In the genomic region with DNA sequence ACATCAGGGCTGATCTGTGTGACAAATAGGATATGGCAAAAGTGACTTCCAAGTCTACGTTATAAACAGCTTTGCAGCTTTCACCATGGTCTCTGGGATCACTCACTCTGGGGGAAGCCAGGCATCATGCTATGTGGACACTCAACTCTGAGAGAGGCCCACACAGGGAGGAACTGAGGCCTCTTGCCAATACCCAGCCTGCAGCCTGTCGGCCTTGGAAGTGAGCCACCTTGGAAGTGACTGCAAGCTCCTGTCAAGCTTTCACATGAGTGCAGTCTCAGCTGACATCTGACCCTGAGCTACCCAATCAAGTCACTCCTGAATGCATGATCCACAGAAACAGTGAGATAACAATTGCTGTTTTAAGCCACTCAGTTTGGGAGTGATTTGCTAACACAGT, we compare ENCODE assay signal across 10 cellular contexts. TPM values are rescaled to one million over a fixed set of nuclear protein-coding genes. Genes with fewer than 3 reads are reported as not detected.
DNase-seq lines count a peak whose midpoint lies in the region; ATAC-seq lines count a peak whose summit lies in the region.
"Had no signal": no experiment of that assay in that cellular context is flagged by ENCODE, and none has a peak within 500 bp of the region (broad histone marks: within the 10 kb centered on the region; RNA-seq: fewer than 3 reads in every experiment).

No MANE protein-coding gene starts in this region.

- H3K4me3 ChIP-seq in right cardiac atrium (ENCODE audit: low read length), result no peak overlapping the region

- peak; percentile 91 to 94 for ATAC-seq in right cardiac atrium
- peak; percentile 59 for ATAC-seq in sciatic nerve
- ATAC-seq in T-helper 17 cell, result no peak

- H3K27ac ChIP-seq in caudate nucleus (ENCODE audit: low read depth, low read length) (no peak overlapping the region), right cardiac atrium (ENCODE audit: low read length) (peak overlapping the region; percentile 73)

- H3K27ac Mint-ChIP-seq in T-helper 17 cell, result no peak overlapping the region

- H3K27me3 Mint-ChIP-seq in T-helper 17 cell, result no peaks in the 10 kb centered on the region

- intact Hi-C loops in right cardiac atrium (cut with DNase I), result loop anchor here in 1 of 4 donors (10.0 kb wide), 1 partner anchor 146 kb away; the partner anchor contains the start of gene BMPR1A
- intact Hi-C loops in sciatic nerve (cut with DNase I), result no loop called here

- 19% methylated on average over 2 of the region's 2 CpGs for whole genome bisulfite sequencing in right cardiac atrium

- H3K27me3 ChIP-seq in right cardiac atrium (ENCODE audit: control insufficient read depth, insufficient read depth), result no peaks in the 10 kb centered on the region

- DNase-seq in EH (ENCODE audit: low read depth) (peak; percentile 21), caudate nucleus (lab: John Stamatoyannopoulos, UW) (peak in 48 of 61 donors; percentile 2 to 75 (median 23)), right cardiac atrium (peak; percentile 83 to 91 (median 91)), sciatic nerve (ENCODE audit: low spot score) (no peak), T-helper 17 cell (no peak), RPMI8226 (no peak), T-helper 1 cell (no peak)
- DNase-seq in stimulated activated CD4-positive, alpha-beta T cell treated with anti-CD3 and anti-CD28 coated beads, Interleukin-1b, Interleukin-23, amount 100 ng/mL, for 48 hours, result no peak
- DNase-seq: AML-193 had no signal

- H3K9me3 ChIP-seq in right cardiac atrium (ENCODE audit: control insufficient read depth, low read length), result no peaks in the 10 kb centered on the region
- H3K9me3 ChIP-seq in T-helper 17 cell (ENCODE audit: control insufficient read depth, low read length, poor library complexity, severe bottlenecking), result no peaks in the 10 kb centered on the region

- H3K4me3 Mint-ChIP-seq in T-helper 17 cell, result no peak overlapping the region

- peaks cover 6% of the 10 kb centered on the region for H3K36me3 Mint-ChIP-seq in T-helper 17 cell (ENCODE audit: low read depth)

- no peaks in the 10 kb centered on the region for H3K4me1 ChIP-seq in right cardiac atrium (ENCODE audit: control insufficient read depth, insufficient read depth, low read length)

- H3K4me1 Mint-ChIP-seq in T-helper 17 cell, result peaks cover 7% of the 10 kb centered on the region

RNA-seq across cellular contexts. Expression of gene MMRN2, which starts 56.5 kb away (rescaled TPM):
- total RNA-seq in right cardiac atrium (10 to 100 TPM; 32.4 to 65.5 (median 42.5) TPM), sciatic nerve (66.2 TPM), T-helper 17 cell (1 to 10 TPM in 1 of 2 donors, under 1 TPM in 1; 0.42 to 1.6 TPM)
- polyA plus RNA-seq in right cardiac atrium, result 19.8 TPM
- total RNA-seq: OCI-LY7 had no signal

RNA-seq across cellular contexts. Expression of gene SNCG, which starts 57.4 kb away (rescaled TPM):
- total RNA-seq in right cardiac atrium (10 to 100 TPM; 10.8 to 22.0 (median 15.6) TPM), sciatic nerve (132 TPM), T-helper 17 cell (not detected)
- 30.2 TPM for polyA plus RNA-seq in right cardiac atrium
- total RNA-seq: OCI-LY7 had no signal

Comparison
In these comparisons a context has a peak if more than half of its experiments do, and no peak if none do; other contexts are left out.
1. DNase-seq: peak in EH (single experiment), caudate nucleus (48 of 61) and right cardiac atrium (3 of 3); none in sciatic nerve (single experiment), T-helper 17 cell (0 of 3), stimulated activated CD4-positive, alpha-beta T cell treated with anti-CD3 and anti-CD28 coated beads, Interleukin-1b, Interleukin-23, amount 100 ng/mL, for 48 hours (single experiment), RPMI8226 (single experiment) and T-helper 1 cell (0 of 5).
2. RNA of gene MMRN2, which starts 56.5 kb away (total RNA-seq): 66.2 TPM in sciatic nerve (single experiment) and 32.4 to 65.5 TPM in right cardiac atrium; 0.42 to 1.6 TPM in T-helper 17 cell; every median in the first group is over 10 times any median in the second.
3. RNA of gene SNCG, which starts 57.4 kb away (total RNA-seq): 132 TPM in sciatic nerve (single experiment) and 10.8 to 22.0 TPM in right cardiac atrium; not detected in T-helper 17 cell; every median in the first group is over 10 times any median in the second.